ENCODE assay signal across 11 cellular contexts in genomic region chr20:37897008-37897548, GRCh38. TPM values are rescaled to one million over a fixed set of nuclear protein-coding genes. Genes with fewer than 3 reads are reported as not detected.
A peak's percentile ranks its signal among the peaks of the same experiment; 100 is the strongest.
DNase-seq lines count a peak whose midpoint lies in the region; ATAC-seq, FAIRE-seq and TF ChIP-seq lines count a peak whose summit lies in the region.
"Had no signal": no experiment of that assay in that cellular context is flagged by ENCODE, and none has a peak within 500 bp of the region (broad histone marks: within the 10 kb centered on the region; RNA-seq: fewer than 3 reads in every experiment).

No MANE protein-coding gene starts in this region.

- no peak overlapping the region for H3K27ac Mint-ChIP-seq in activated CD4-positive, alpha-beta T cell treated with anti-CD3 and anti-CD28 coated beads for 36 hours

- H3K36me3 Mint-ChIP-seq in activated CD4-positive, alpha-beta T cell treated with anti-CD3 and anti-CD28 coated beads for 36 hours (ENCODE audit: low read depth) = no peaks in the 10 kb centered on the region

- H3K4me3 ChIP-seq in astrocyte of the spinal cord (ENCODE audit: low read depth, low read length) = no peak overlapping the region
- H3K4me3 ChIP-seq: uterus had no signal

- CTCF ChIA-PET in activated CD4-positive, alpha-beta T cell treated with anti-CD3 and anti-CD28 coated beads for 36 hours (lab: Charles Lee) = interaction anchor here (0.6 kb wide), 1 partner anchor 78 kb away, joined by 3 read pairs; no protein-coding TSS in a partner anchor

- ATAC-seq in HG02798 (IDR thresholded peaks at IDR 0.05; ENCODE audit: poor library complexity, unreplicated experiment) = no peak
- no peak for ATAC-seq in activated CD4-positive, alpha-beta T cell treated with anti-CD3 and anti-CD28 coated beads for 36 hours
- no peak for ATAC-seq in left colon
- ATAC-seq: activated T-cell treated with anti-CD3 and anti-CD28 coated beads, Interleukin-2, amount 50 U/mL, for 4 hours had no signal

- peaks cover 23% of the 10 kb centered on the region for H3K27me3 Mint-ChIP-seq in activated CD4-positive, alpha-beta T cell treated with anti-CD3 and anti-CD28 coated beads for 36 hours

- no peak overlapping the region for H3K4me3 Mint-ChIP-seq in activated CD4-positive, alpha-beta T cell treated with anti-CD3 and anti-CD28 coated beads for 36 hours
- H3K4me3 Mint-ChIP-seq: activated T-cell treated with anti-CD3 and anti-CD28 coated beads, Interleukin-2, amount 50 U/mL, for 4 hours had no signal

- TF ChIP-seq CTCF in D721Med (IDR thresholded peaks at IDR 0.05; ENCODE audit: insufficient read depth, missing control alignments) (peak; percentile 31), astrocyte of the spinal cord (IDR thresholded peaks at IDR 0.05; ENCODE audit: low read depth, low read length) (peak; percentile 48)

- POLR2A ChIA-PET in activated CD4-positive, alpha-beta T cell treated with anti-CD3 and anti-CD28 coated beads for 36 hours (lab: Charles Lee) = no interaction called here

- H3K4me1 Mint-ChIP-seq in activated CD4-positive, alpha-beta T cell treated with anti-CD3 and anti-CD28 coated beads for 36 hours = peaks cover 5% of the 10 kb centered on the region

- in situ Hi-C loops in KBM-7 (cut with MboI; ENCODE audit: low pct_unique_long_range_greater_than_20kb, low sequenced_read_pairs) (no loop called here), astrocyte of the spinal cord (cut with HindIII; ENCODE audit: low sequenced_read_pairs) (no loop called here)

- intact Hi-C loops in activated CD4-positive, alpha-beta T cell treated with anti-CD3 and anti-CD28 coated beads for 36 hours (cut with DNase I, micrococcal nuclease) = loop anchor here in 1 of 2 experiments (10.0 kb wide), 2 partner anchors 242 to 332 kb away; no protein-coding TSS in a partner anchor
- intact Hi-C loops in left colon (cut with DNase I, micrococcal nuclease) = no loop called here

- FAIRE-seq in D721Med (lab: Jason Lieb, UNC) = no peak

- DNase-seq in D721Med (ENCODE audit: insufficient read length, low spot score) (no peak), KBM-7 (peak; percentile 35), astrocyte of the spinal cord (ENCODE audit: low read depth, low spot score) (peak; percentile 42), iPS-NIHi11 (ENCODE audit: low spot score) (peak; percentile 69), NCI-H2196 treated with DMSO at 0.1 percent for 48 hours (lab: John Stamatoyannopoulos, UW; ENCODE audit: unreplicated experiment) (no peak), left colon (no peak)
- DNase-seq in activated CD4-positive, alpha-beta T cell treated with anti-CD3 and anti-CD28 coated beads for 36 hours = no peak
- DNase-seq: activated T-cell treated with anti-CD3 and anti-CD28 coated beads, Interleukin-2, amount 50 U/mL, for 4 hours; cortex of kidney; uterus had no signal

- no peaks in the 10 kb centered on the region for H3K9me3 Mint-ChIP-seq in activated CD4-positive, alpha-beta T cell treated with anti-CD3 and anti-CD28 coated beads for 36 hours (ENCODE audit: low read depth)
- H3K9me3 Mint-ChIP-seq: activated T-cell treated with anti-CD3 and anti-CD28 coated beads, Interleukin-2, amount 50 U/mL, for 4 hours had no signal

RNA-seq across cellular contexts. Expression of gene VSTM2L, which starts 5.8 kb away (rescaled TPM):
- not detected for total RNA-seq in activated CD4-positive, alpha-beta T cell treated with anti-CD3 and anti-CD28 coated beads for 36 hours
- 1 to 10 TPM; 1.1 TPM for total RNA-seq in left colon

Comparison
In these comparisons a context has a peak if more than half of its experiments do, and no peak if none do; other contexts are left out.
1. DNase-seq: peak in KBM-7 (single experiment), astrocyte of the spinal cord (single experiment) and iPS-NIHi11 (single experiment); none in D721Med (single experiment), NCI-H2196 treated with DMSO at 0.1 percent for 48 hours (single experiment), activated CD4-positive, alpha-beta T cell treated with anti-CD3 and anti-CD28 coated beads for 36 hours (single experiment) and left colon (0 of 2).